In the genomic region with DNA sequence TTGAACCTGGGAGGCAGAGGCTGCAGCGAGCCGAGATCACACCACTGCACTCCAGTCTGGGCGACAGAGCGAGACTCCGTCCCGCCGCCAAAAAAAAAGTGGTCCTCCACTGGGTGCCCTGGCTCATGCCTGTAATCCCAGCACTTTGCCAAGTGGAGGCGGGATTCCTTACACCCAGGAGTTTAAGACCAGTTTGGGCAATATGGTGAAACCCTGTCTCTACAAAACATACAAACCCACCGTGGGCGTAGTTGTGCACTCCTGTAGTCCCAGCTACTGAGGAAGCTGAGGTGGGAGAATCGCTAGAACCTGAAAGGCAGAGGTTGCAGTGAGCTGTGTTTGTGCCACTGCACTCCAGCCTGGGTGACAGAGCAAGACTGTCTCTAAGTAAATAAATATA, we compare ENCODE assay signal across 8 cellular contexts. TPM values are rescaled to one million over a fixed set of nuclear protein-coding genes. Genes with fewer than 3 reads are reported as not detected.
"Had no signal": no experiment of that assay in that cellular context is flagged by ENCODE, and none has a peak within 500 bp of the region (broad histone marks: within the 10 kb centered on the region; RNA-seq: fewer than 3 reads in every experiment).

No MANE protein-coding gene starts in this region.

RNA-seq across cellular contexts. Expression of gene GJB1, which starts 58.3 kb away (rescaled TPM):
- total RNA-seq: OCI-LY7, PC-3, PC-9, Right ventricle myocardium inferior, Right ventricle myocardium superior, RPMI7951, SJSA1 had no signal
- polyA plus RNA-seq: SK-N-SH had no signal
